14 cellular contexts compared by ENCODE assay signal in the genomic region with DNA sequence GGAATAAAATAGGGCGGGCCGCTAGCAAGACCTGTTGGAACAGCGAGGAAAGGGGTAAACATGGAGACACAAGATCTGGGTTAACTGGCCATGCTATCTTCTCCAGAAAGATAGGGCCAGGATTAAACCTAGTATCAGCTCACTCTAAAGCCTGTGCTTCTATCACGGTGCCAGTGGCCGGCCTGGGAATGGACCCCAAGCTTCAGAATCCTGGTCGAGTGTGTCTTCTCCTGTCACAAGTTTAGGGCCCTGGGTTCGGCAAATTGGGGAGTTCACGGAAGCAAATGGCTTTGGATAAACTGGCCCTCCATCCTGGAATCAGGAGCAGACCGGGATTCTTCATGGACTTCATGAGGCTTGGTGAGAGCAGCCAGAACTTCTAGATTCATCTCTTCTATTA.
DNase-seq lines count a peak whose midpoint lies in the region; ATAC-seq and TF ChIP-seq lines count a peak whose summit lies in the region.
"Had no signal": no experiment of that assay in that cellular context is flagged by ENCODE, and none has a peak within 500 bp of the region (broad histone marks: within the 10 kb centered on the region; RNA-seq: fewer than 3 reads in every experiment).

No MANE protein-coding gene starts in this region.

- no peak for DNase-seq in stimulated activated naive CD8-positive, alpha-beta T cell treated with anti-CD3 and anti-CD28 coated beads, Interleukin-15, Interleukin-2, amounts not matched to agents 100 U/mL and 50 U/mL, for 24 hours
- DNase-seq in naive thymus-derived CD4-positive, alpha-beta T cell: no peak
- DNase-seq in upper lobe of right lung: no peak
- no peak for DNase-seq in HUDEP-2 (lab: John Stamatoyannopoulos, UW; ENCODE audit: unreplicated experiment in 76 of 76)
- DNase-seq in progenitor cell of endocrine pancreas (ENCODE audit: low spot score, unreplicated experiment): no peak
- DNase-seq in sciatic nerve (ENCODE audit: low spot score): no peak
- DNase-seq: activated CD4-positive, CD25-positive, alpha-beta regulatory T cell; amygdala; foreskin melanocyte; NCI-H446; testis had no signal

- H3K27ac ChIP-seq in naive thymus-derived CD4-positive, alpha-beta T cell (ENCODE audit: low read depth, low read length): peak overlapping the region; percentile 36
- H3K27ac ChIP-seq in upper lobe of right lung: peak overlapping the region; percentile 42
- H3K27ac ChIP-seq: testis had no signal

- peaks cover 0 to 49% of the 10 kb centered on the region in 2 donors for H3K4me1 ChIP-seq in naive thymus-derived CD4-positive, alpha-beta T cell (ENCODE audit: control insufficient read depth in 2 of 2, insufficient read depth in 2 of 2, low read length in 2 of 2)
- H3K4me1 ChIP-seq in upper lobe of right lung: peaks cover 17% of the 10 kb centered on the region

- H3K27me3 Mint-ChIP-seq in stimulated activated naive CD8-positive, alpha-beta T cell treated with anti-CD3 and anti-CD28 coated beads, Interleukin-15, Interleukin-2, amounts not matched to agents 100 ng/mL and 50 ng/mL, for 24 hours: no peaks in the 10 kb centered on the region
- H3K27me3 Mint-ChIP-seq in activated naive CD8-positive, alpha-beta T cell: no peaks in the 10 kb centered on the region
- H3K27me3 Mint-ChIP-seq in naive thymus-derived CD4-positive, alpha-beta T cell: no peaks in the 10 kb centered on the region
- no peaks in the 10 kb centered on the region for H3K27me3 Mint-ChIP-seq in progenitor cell of endocrine pancreas

- POLR2A ChIA-PET in naive thymus-derived CD4-positive, alpha-beta T cell (lab: Charles Lee): interaction anchor here (0.9 to 4.5 kb wide), 3 partner anchors 13 to 48 kb away, joined by 3 to 47 read pairs (median 4); no protein-coding TSS in a partner anchor

- CTCF ChIA-PET in naive thymus-derived CD4-positive, alpha-beta T cell (lab: Charles Lee): interaction anchor here (1.0 to 1.7 kb wide), 3 partner anchors 14 to 63 kb away, joined by 3 to 6 read pairs (median 5); no protein-coding TSS in a partner anchor

- H3K4me3 Mint-ChIP-seq in stimulated activated naive CD8-positive, alpha-beta T cell treated with anti-CD3 and anti-CD28 coated beads, Interleukin-15, Interleukin-2, amounts not matched to agents 100 ng/mL and 50 ng/mL, for 24 hours: peak overlapping the region; percentile 49
- H3K4me3 Mint-ChIP-seq in activated naive CD8-positive, alpha-beta T cell: no peak overlapping the region
- peak overlapping the region in 8 of 10 donors; percentile 27 to 82 (median 54) for H3K4me3 Mint-ChIP-seq in naive thymus-derived CD4-positive, alpha-beta T cell
- no peak overlapping the region for H3K4me3 Mint-ChIP-seq in progenitor cell of endocrine pancreas (ENCODE audit: low read depth)
- H3K4me3 Mint-ChIP-seq: nephron had no signal

- H3K36me3 Mint-ChIP-seq in stimulated activated naive CD8-positive, alpha-beta T cell treated with anti-CD3 and anti-CD28 coated beads, Interleukin-15, Interleukin-2, amounts not matched to agents 100 ng/mL and 50 ng/mL, for 24 hours (ENCODE audit: low read depth): peaks cover 86% of the 10 kb centered on the region
- peaks cover 26% of the 10 kb centered on the region for H3K36me3 Mint-ChIP-seq in activated naive CD8-positive, alpha-beta T cell
- peaks cover 6 to 66% (median 60%) of the 10 kb centered on the region in 5 donors for H3K36me3 Mint-ChIP-seq in naive thymus-derived CD4-positive, alpha-beta T cell
- no peaks in the 10 kb centered on the region for H3K36me3 Mint-ChIP-seq in progenitor cell of endocrine pancreas (ENCODE audit: insufficient read depth)

- H3K27ac Mint-ChIP-seq in stimulated activated naive CD8-positive, alpha-beta T cell treated with anti-CD3 and anti-CD28 coated beads, Interleukin-15, Interleukin-2, amounts not matched to agents 100 ng/mL and 50 ng/mL, for 24 hours: peak overlapping the region; percentile 81
- peak overlapping the region; percentile 95 for H3K27ac Mint-ChIP-seq in activated naive CD8-positive, alpha-beta T cell
- peak overlapping the region; percentile 4 to 95 (median 88) for H3K27ac Mint-ChIP-seq in naive thymus-derived CD4-positive, alpha-beta T cell
- H3K27ac Mint-ChIP-seq in progenitor cell of endocrine pancreas: no peak overlapping the region
- H3K27ac Mint-ChIP-seq: nephron had no signal

- H3K9me3 Mint-ChIP-seq in stimulated activated naive CD8-positive, alpha-beta T cell treated with anti-CD3 and anti-CD28 coated beads, Interleukin-15, Interleukin-2, amounts not matched to agents 100 ng/mL and 50 ng/mL, for 24 hours: no peaks in the 10 kb centered on the region
- no peaks in the 10 kb centered on the region for H3K9me3 Mint-ChIP-seq in activated naive CD8-positive, alpha-beta T cell (ENCODE audit: low read depth)
- no peaks in the 10 kb centered on the region for H3K9me3 Mint-ChIP-seq in naive thymus-derived CD4-positive, alpha-beta T cell
- H3K9me3 Mint-ChIP-seq in progenitor cell of endocrine pancreas (ENCODE audit: low read depth): no peaks in the 10 kb centered on the region
- H3K9me3 Mint-ChIP-seq: nephron had no signal

- H3K4me1 Mint-ChIP-seq in stimulated activated naive CD8-positive, alpha-beta T cell treated with anti-CD3 and anti-CD28 coated beads, Interleukin-15, Interleukin-2, amounts not matched to agents 100 ng/mL and 50 ng/mL, for 24 hours (ENCODE audit: low read depth): peaks cover 92% of the 10 kb centered on the region
- peaks cover 91% of the 10 kb centered on the region for H3K4me1 Mint-ChIP-seq in activated naive CD8-positive, alpha-beta T cell (ENCODE audit: low read depth)
- peaks cover 56 to 98% (median 89%) of the 10 kb centered on the region in 7 donors for H3K4me1 Mint-ChIP-seq in naive thymus-derived CD4-positive, alpha-beta T cell
- no peaks in the 10 kb centered on the region for H3K4me1 Mint-ChIP-seq in progenitor cell of endocrine pancreas (ENCODE audit: low read depth)
- H3K4me1 Mint-ChIP-seq: nephron had no signal

- H3K27me3 ChIP-seq in naive thymus-derived CD4-positive, alpha-beta T cell (ENCODE audit: control insufficient read depth in 2 of 2, insufficient read depth in 2 of 2, low read length in 2 of 2): no peaks in the 10 kb centered on the region
- no peaks in the 10 kb centered on the region for H3K27me3 ChIP-seq in upper lobe of right lung
- H3K27me3 ChIP-seq: testis had no signal

- no peaks in the 10 kb centered on the region for H3K9me3 ChIP-seq in naive thymus-derived CD4-positive, alpha-beta T cell (ENCODE audit: control insufficient read depth in 2 of 3, low read length in 3 of 3)
- H3K9me3 ChIP-seq in upper lobe of right lung: no peaks in the 10 kb centered on the region
- H3K9me3 ChIP-seq: testis had no signal

- intact Hi-C loops in naive thymus-derived CD4-positive, alpha-beta T cell (cut with micrococcal nuclease): no loop called here
- intact Hi-C loops in upper lobe of right lung (cut with DNase I) (no loop called here), sciatic nerve (cut with DNase I) (no loop called here)

- no peak overlapping the region for H3K4me3 ChIP-seq in naive thymus-derived CD4-positive, alpha-beta T cell (ENCODE audit: low read length)
- H3K4me3 ChIP-seq in upper lobe of right lung: no peak overlapping the region
- H3K4me3 ChIP-seq: testis had no signal

- ATAC-seq in stimulated activated naive CD8-positive, alpha-beta T cell treated with anti-CD3 and anti-CD28 coated beads, Interleukin-15, Interleukin-2, amounts not matched to agents 100 U/mL and 50 U/mL, for 24 hours: no peak
- ATAC-seq in naive thymus-derived CD4-positive, alpha-beta T cell: no peak
- ATAC-seq in upper lobe of right lung (no peak), sciatic nerve (no peak)

- no peak for TF ChIP-seq CTCF in upper lobe of right lung (IDR thresholded peaks at IDR 0.05)
- no peak for TF ChIP-seq CTCF in progenitor cell of endocrine pancreas (IDR thresholded peaks at IDR 0.05; ENCODE audit: unreplicated experiment)

- H3K36me3 ChIP-seq in naive thymus-derived CD4-positive, alpha-beta T cell (ENCODE audit: control insufficient read depth in 2 of 3, insufficient read depth in 3 of 3, low read length in 3 of 3): peaks cover 4 to 91% (median 25%) of the 10 kb centered on the region in 3 experiments
- peaks cover 49% of the 10 kb centered on the region for H3K36me3 ChIP-seq in upper lobe of right lung

Comparison
In these comparisons a context has a peak if more than half of its experiments do, and no peak if none do; other contexts are left out.
1. H3K4me3 Mint-ChIP-seq: peak in stimulated activated naive CD8-positive, alpha-beta T cell treated with anti-CD3 and anti-CD28 coated beads, Interleukin-15, Interleukin-2, amounts not matched to agents 100 ng/mL and 50 ng/mL, for 24 hours (single experiment) and naive thymus-derived CD4-positive, alpha-beta T cell (8 of 10); none in activated naive CD8-positive, alpha-beta T cell (single experiment) and progenitor cell of endocrine pancreas (single experiment).